ENCODE assay signal across 8 cellular contexts in genomic region chr1:205396972-205397616, GRCh38. TPM values are rescaled to one million over a fixed set of nuclear protein-coding genes. Genes with fewer than 3 reads are reported as not detected.
DNase-seq lines count a peak whose midpoint lies in the region; ATAC-seq and TF ChIP-seq lines count a peak whose summit lies in the region.

No MANE protein-coding gene starts in this region.

- H3K27me3 Mint-ChIP-seq in neural crest cell (ENCODE audit: low read depth) = peaks cover 4% of the 10 kb centered on the region

- H3K4me2 ChIP-seq in SU-DHL-6 (ENCODE audit: low read depth, low read length, poor library complexity, severe bottlenecking) = no peak overlapping the region

- no peaks in the 10 kb centered on the region for H3K9me2 ChIP-seq in SU-DHL-6 (replicated peaks; ENCODE audit: insufficient read depth, low read length)

- no peaks in the 10 kb centered on the region for H3K9me3 Mint-ChIP-seq in neural crest cell

- no peak overlapping the region for H3K27ac Mint-ChIP-seq in neural crest cell (ENCODE audit: unreplicated experiment)

- H3K9ac ChIP-seq in SU-DHL-6 (ENCODE audit: low read length) = no peak overlapping the region

- H3K27me3 ChIP-seq in GM06990 (replicated peaks; ENCODE audit: control insufficient read depth, insufficient read depth, low read length) (no peaks in the 10 kb centered on the region), SU-DHL-6 (ENCODE audit: low read length) (peaks cover 5% of the 10 kb centered on the region; the same call in 1 of the 2 replicates)

- H3K9me3 ChIP-seq in SU-DHL-6 (ENCODE audit: insufficient read depth, low read length) = no peaks in the 10 kb centered on the region

- no peaks in the 10 kb centered on the region for H3K36me3 ChIP-seq in GM06990 (ENCODE audit: control insufficient read depth, insufficient read depth, low read length)
- no peaks in the 10 kb centered on the region for H3K36me3 ChIP-seq in SU-DHL-6 (ENCODE audit: low read length)

- no peaks in the 10 kb centered on the region for H4K20me1 ChIP-seq in SU-DHL-6 (ENCODE audit: low read depth, low read length)

- no peaks in the 10 kb centered on the region for H3K79me2 ChIP-seq in SU-DHL-6 (ENCODE audit: insufficient read depth, low read length)

- TF ChIP-seq CTCF in AG04449 (IDR thresholded peaks at IDR 0.05; ENCODE audit: insufficient read depth, low read length, missing control alignments) (peak; percentile 35), GM06990 (IDR thresholded peaks at IDR 0.05; ENCODE audit: insufficient read depth, low read length, poor library complexity, severe bottlenecking) (peak; percentile 72), SU-DHL-6 (IDR thresholded peaks at IDR 0.05; ENCODE audit: insufficient read depth, low read length, poor library complexity, severe bottlenecking) (peak; percentile 32), fibroblast of mammary gland (conservative IDR thresholded peaks at IDR 0.05; ENCODE audit: control insufficient read depth, insufficient read depth, low read depth, low read length) (peak; percentile 81), neural crest cell (conservative IDR thresholded peaks at IDR 0.05) (peak; percentile 82)

- POLR2A ChIA-PET in AG04449 (lab: Yijun Ruan, JAX) = no interaction called here

- no peaks in the 10 kb centered on the region for H3F3A ChIP-seq in SU-DHL-6 (ENCODE audit: insufficient read depth)

- H2AFZ ChIP-seq in SU-DHL-6 (ENCODE audit: low read depth, low read length, severe bottlenecking) = no peak overlapping the region

- no peak overlapping the region for H3K27ac ChIP-seq in SU-DHL-6 (ENCODE audit: low read depth, low read length)

- DNase-seq in AG04449 (ENCODE audit: low read depth, low spot score) = no peak
- peak; percentile 4 for DNase-seq in GM06990 (ENCODE audit: extremely low read depth, insufficient read length)
- peak; percentile 90 for DNase-seq in NCI-H1694 (lab: John Stamatoyannopoulos, UW)
- peak; percentile 54 for DNase-seq in fibroblast of mammary gland (ENCODE audit: low read depth)
- DNase-seq in neural crest cell (ENCODE audit: low read depth, low spot score) = peak; percentile 25

- no peak overlapping the region for H3K4me3 ChIP-seq in AG04449 (ENCODE audit: low read depth, low read length)
- no peak overlapping the region for H3K4me3 ChIP-seq in GM06990 (replicated peaks; ENCODE audit: low read depth, low read length)
- no peak overlapping the region for H3K4me3 ChIP-seq in SU-DHL-6 (ENCODE audit: insufficient read depth, low read length, poor library complexity, severe bottlenecking)
- H3K4me3 ChIP-seq in fibroblast of mammary gland (ENCODE audit: control insufficient read depth, low read depth, low read length) = no peak overlapping the region

- H3K36me3 Mint-ChIP-seq in neural crest cell (ENCODE audit: low read depth) = no peaks in the 10 kb centered on the region

- H3K4me1 Mint-ChIP-seq in neural crest cell = peaks cover 14% of the 10 kb centered on the region

- CTCF ChIA-PET in AG04449 (lab: Yijun Ruan, JAX) = interaction anchor here (0.8 to 6.1 kb wide), 28 partner anchors 11 to 262 kb away, joined by 3 to 151 read pairs (median 5); partner anchors contain the start of gene KLHDC8A

- ATAC-seq in GM19455 (IDR thresholded peaks at IDR 0.05; ENCODE audit: unreplicated experiment) (no peak), GM21529 (IDR thresholded peaks at IDR 0.05; ENCODE audit: unreplicated experiment) (no peak)

- H3K4me3 Mint-ChIP-seq in neural crest cell = no peak overlapping the region

RNA-seq across cellular contexts. Expression of gene LEMD1, which starts 24.8 kb away (rescaled TPM):
- total RNA-seq in neural crest cell = 10.2 and 10.7 TPM in 2 replicates

RNA-seq across cellular contexts. Expression of gene KLHDC8A, which starts 40.4 kb away (rescaled TPM):
- 46.6 and 46.7 TPM in 2 replicates for total RNA-seq in neural crest cell

RNA-seq across cellular contexts. Expression of gene BLACAT1, which starts 58.8 kb away (rescaled TPM):
- 3.8 and 3.9 TPM in 2 replicates for total RNA-seq in neural crest cell

Comparison
In these comparisons a context has a peak if more than half of its experiments do, and no peak if none do; other contexts are left out.
1. CTCF ChIP-seq: peak in every context shown above with its lines; median percentile 82 in neural crest cell; 81 in fibroblast of mammary gland; 72 in GM06990; 35 in AG04449; 32 in SU-DHL-6.